ENCODE assay signal across 8 cellular contexts in genomic region chr11:111602865-111603632, GRCh38.
DNase-seq lines count a peak whose midpoint lies in the region; ATAC-seq and TF ChIP-seq lines count a peak whose summit lies in the region.

No MANE protein-coding gene starts in this region.

- H3K27me3 ChIP-seq in RWPE2 (ENCODE audit: insufficient read depth, poor library complexity, severe bottlenecking): no peaks in the 10 kb centered on the region

- peaks cover 33% of the 10 kb centered on the region for H3K4me1 Mint-ChIP-seq in stimulated activated effector memory CD8-positive, alpha-beta T cell treated with anti-CD3 and anti-CD28 coated beads, Interleukin-12 subunit alpha, Interleukin-12 subunit beta, amount 100 ng/mL, for 72 hours

- H3K9me3 ChIP-seq in RWPE2 (ENCODE audit: severe bottlenecking): no peaks in the 10 kb centered on the region

- H3K4me1 ChIP-seq in RWPE2 (ENCODE audit: insufficient read depth, poor library complexity, severe bottlenecking): peaks cover 10% of the 10 kb centered on the region

- H3K9me3 Mint-ChIP-seq in stimulated activated effector memory CD8-positive, alpha-beta T cell treated with anti-CD3 and anti-CD28 coated beads, Interleukin-12 subunit alpha, Interleukin-12 subunit beta, amount 100 ng/mL, for 72 hours: no peaks in the 10 kb centered on the region

- H3K4me3 ChIP-seq in RWPE2 (ENCODE audit: severe bottlenecking): peak overlapping the region; percentile 88

- H3K4me3 Mint-ChIP-seq in stimulated activated effector memory CD8-positive, alpha-beta T cell treated with anti-CD3 and anti-CD28 coated beads, Interleukin-12 subunit alpha, Interleukin-12 subunit beta, amount 100 ng/mL, for 72 hours: peak overlapping the region; percentile 82

- H3K36me3 Mint-ChIP-seq in stimulated activated effector memory CD8-positive, alpha-beta T cell treated with anti-CD3 and anti-CD28 coated beads, Interleukin-12 subunit alpha, Interleukin-12 subunit beta, amount 100 ng/mL, for 72 hours: no peaks in the 10 kb centered on the region

- TF ChIP-seq CTCF in RWPE2 (IDR thresholded peaks at IDR 0.05; ENCODE audit: poor library complexity, severe bottlenecking): no peak

- DNase-seq in NCI-H1105 treated with DMSO at 0.1 percent for 48 hours (lab: John Stamatoyannopoulos, UW) (peak; percentile 25), NCI-H1105 (lab: John Stamatoyannopoulos, UW) (no peak), RWPE2 (ENCODE audit: low spot score) (peak; percentile 48), kidney glomerular epithelial cell (lab: John Stamatoyannopoulos, UW) (peak; percentile 30)
- peak in 1 of 2 donors; percentile 57 for DNase-seq in stimulated activated effector memory CD8-positive, alpha-beta T cell treated with anti-CD3 and anti-CD28 coated beads, Interleukin-12 subunit alpha, Interleukin-12 subunit beta, amount 100 ng/mL, for 72 hours (ENCODE audit: low spot score in 2 of 2)

- no peaks in the 10 kb centered on the region for H3K36me3 ChIP-seq in RWPE2 (ENCODE audit: low read depth)

- ATAC-seq in HG03039 (IDR thresholded peaks at IDR 0.05; ENCODE audit: unreplicated experiment): peak; percentile 3
- ATAC-seq in RWPE2 (ENCODE audit: low read depth): peak; percentile 15
- ATAC-seq in stimulated activated effector memory CD8-positive, alpha-beta T cell treated with anti-CD3 and anti-CD28 coated beads, Interleukin-12 subunit alpha, Interleukin-12 subunit beta, amount 100 ng/mL, for 72 hours: no peak
- no peak for ATAC-seq in HG02610 (IDR thresholded peaks at IDR 0.05; ENCODE audit: unreplicated experiment)

- H3K27ac ChIP-seq in RWPE2 (ENCODE audit: poor library complexity, severe bottlenecking) (peak overlapping the region; percentile 62), cingulate gyrus (ENCODE audit: low read depth, low read length) (peak overlapping the region; percentile 96)

- peak overlapping the region; percentile 70 for H3K27ac Mint-ChIP-seq in stimulated activated effector memory CD8-positive, alpha-beta T cell treated with anti-CD3 and anti-CD28 coated beads, Interleukin-12 subunit alpha, Interleukin-12 subunit beta, amount 100 ng/mL, for 72 hours

Comparison
In these comparisons a context has a peak if more than half of its experiments do, and no peak if none do; other contexts are left out.
1. ATAC-seq: peak in HG03039 (single experiment) and RWPE2 (single experiment); none in stimulated activated effector memory CD8-positive, alpha-beta T cell treated with anti-CD3 and anti-CD28 coated beads, Interleukin-12 subunit alpha, Interleukin-12 subunit beta, amount 100 ng/mL, for 72 hours (single experiment) and HG02610 (single experiment).